Comparison of ENCODE assay signal across 32 cellular contexts in the genomic region with DNA sequence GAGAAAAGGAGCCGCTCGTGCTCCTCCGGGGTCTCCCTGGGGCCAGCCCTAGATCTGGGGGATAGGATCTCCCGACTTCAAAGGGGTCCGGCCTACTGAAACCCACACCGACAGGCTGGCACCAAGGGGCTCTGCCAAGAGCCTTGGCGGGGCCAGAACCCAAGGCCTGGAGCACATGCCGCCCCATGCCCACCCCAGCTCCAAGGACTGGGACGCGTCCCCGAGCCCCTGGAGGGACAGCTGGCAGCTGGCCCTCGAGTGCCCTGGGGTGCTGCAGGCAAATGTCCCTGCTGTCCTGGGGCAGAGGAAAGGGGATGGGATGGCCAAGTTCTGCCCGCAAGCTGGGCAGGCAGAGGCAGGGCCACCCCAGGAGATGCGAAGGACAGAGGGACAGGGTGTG. TPM values are rescaled to one million over a fixed set of nuclear protein-coding genes. Genes with fewer than 3 reads are reported as not detected.
DNase-seq lines count a peak whose midpoint lies in the region; ATAC-seq, FAIRE-seq and TF ChIP-seq lines count a peak whose summit lies in the region.
"Had no signal": no experiment of that assay in that cellular context is flagged by ENCODE, and none has a peak within 500 bp of the region (broad histone marks: within the 10 kb centered on the region; RNA-seq: fewer than 3 reads in every experiment).

No MANE protein-coding gene starts in this region.

- H3K9me3 ChIP-seq in H1 (ENCODE audit: insufficient read depth in 2 of 2, low read depth in 1 of 2, low read length in 1 of 2): no peaks in the 10 kb centered on the region
- H3K9me3 ChIP-seq in neuronal stem cell (replicated peaks in 1 of 2; ENCODE audit: control insufficient read depth in 2 of 2, insufficient read depth in 1 of 2, low read depth in 1 of 2, low read length in 2 of 2): no peaks in the 10 kb centered on the region
- H3K9me3 ChIP-seq in sigmoid colon: no peaks in the 10 kb centered on the region
- H3K9me3 ChIP-seq: A549; BE2C; BLaER1; BLaER1 treated with 17β-estradiol and CSF1 and Interleukin-3, amounts not matched to agents 10 nM and 100 nM; Caco-2 had no signal

- H3K36me3 ChIP-seq in H7 (replicated peaks; ENCODE audit: control insufficient read depth, insufficient read depth, low read length): no peaks in the 10 kb centered on the region
- no peaks in the 10 kb centered on the region for H3K36me3 ChIP-seq in H1 (ENCODE audit: control insufficient read depth in 2 of 4, insufficient read depth in 4 of 4, low read length in 3 of 4)
- no peaks in the 10 kb centered on the region for H3K36me3 ChIP-seq in neuronal stem cell (replicated peaks in 1 of 2; ENCODE audit: control insufficient read depth in 2 of 2, insufficient read depth in 2 of 2, low read length in 2 of 2)
- no peaks in the 10 kb centered on the region for H3K36me3 ChIP-seq in sigmoid colon
- H3K36me3 ChIP-seq: BE2C, BLaER1 had no signal

- H3K18ac ChIP-seq in H1 (ENCODE audit: extremely low read depth, low read length) (no peak overlapping the region), neuronal stem cell (ENCODE audit: low read length) (peak overlapping the region; percentile 24)

- H4K91ac ChIP-seq in H1 (replicated peaks; ENCODE audit: insufficient read length, low read length) (no peak overlapping the region), neuronal stem cell (ENCODE audit: low read depth, low read length, poor library complexity) (no peak overlapping the region)

- H3K9ac ChIP-seq in H1 (replicated peaks in 1 of 4; ENCODE audit: extremely low read depth in 1 of 4, low read depth in 3 of 4, low read length in 3 of 4) (no peak overlapping the region), neuronal stem cell (ENCODE audit: low read depth, low read length, poor library complexity) (no peak overlapping the region)
- H3K9ac ChIP-seq: BLaER1; BLaER1 treated with 17β-estradiol and CSF1 and Interleukin-3, amounts not matched to agents 10 nM and 100 nM had no signal

- DNase-seq in H7 (peak; percentile 63), H1 (ENCODE audit: low read depth in 1 of 2, low spot score in 2 of 2) (no peak), neuronal stem cell (ENCODE audit: low spot score) (no peak), sigmoid colon (no peak), GM12892 (ENCODE audit: insufficient read length) (no peak)
- DNase-seq: 8988T; ACHN; AML-193; BE2C; C1 segment of cervical spinal cord; Caco-2; Calu3; CD4-positive, alpha-beta T cell; CD4-positive, CD25-positive, alpha-beta regulatory T cell; CD8-positive, alpha-beta memory T cell; CD8-positive, alpha-beta T cell; COR-L47; DMS 273 treated with DMSO at 0.1 percent for 48 hours; DMS153; DMS53; DMS79; DMS79 treated with DMSO at 0.1 percent for 48 hours; DND-41; EL had no signal

- peak overlapping the region; percentile 59 for H4K8ac ChIP-seq in H1 (ENCODE audit: extremely low read depth, insufficient read depth, low read length)
- H4K8ac ChIP-seq in neuronal stem cell (ENCODE audit: low read depth, low read length): no peak overlapping the region

- TF ChIP-seq EP300 in H1 (IDR thresholded peaks at IDR 0.05; ENCODE audit: borderline replicate concordance in 1 of 2, low read depth in 2 of 2, low read length in 2 of 2) (no peak), sigmoid colon (IDR thresholded peaks at IDR 0.05) (no peak)

- POLR2A ChIA-PET in H1 (lab: Charles Lee; ENCODE audit: partially characterized antibody): no interaction called here

- no peak overlapping the region for H2BK12ac ChIP-seq in H1 (ENCODE audit: low read depth, low read length)
- no peak overlapping the region for H2BK12ac ChIP-seq in neuronal stem cell (ENCODE audit: low read length)

- no peak overlapping the region for H2AFZ ChIP-seq in H1 (ENCODE audit: low read length)
- H2AFZ ChIP-seq in neuronal stem cell (ENCODE audit: low read length): no peak overlapping the region

- 94% methylated on average over 13 of the region's 14 CpGs; no CpG with 5 or more reads in 1 of the 2 experiments for WGBS in H1 (ENCODE audit: extremely low coverage in 1 of 2, insufficient coverage in 1 of 2, insufficient read length in 1 of 2, insufficient replicate concordance in 2 of 2, low coverage in 1 of 2, low lambda C conversion rate in 2 of 2, missing lambda C conversion rate in 1 of 2), 2 experiments
- no CpG with 5 or more reads among the region's 14 CpGs for WGBS in neuronal stem cell (ENCODE audit: extremely low coverage in 2 of 2, insufficient read length in 2 of 2, insufficient replicate concordance in 1 of 2), 2 donors
- 79 to 86% methylated on average over 14 of the region's 14 CpGs for WGBS in sigmoid colon, 2 donors

- H2BK15ac ChIP-seq in H1 (ENCODE audit: low read length) (no peak overlapping the region), neuronal stem cell (ENCODE audit: low read length) (no peak overlapping the region)

- no peak overlapping the region for H3K4me2 ChIP-seq in H1 (ENCODE audit: insufficient read depth in 1 of 2, low read depth in 2 of 2, low read length in 2 of 2)
- no peak overlapping the region for H3K4me2 ChIP-seq in neuronal stem cell (ENCODE audit: insufficient read depth, low read length, poor library complexity, severe bottlenecking)
- H3K4me2 ChIP-seq: A549; BLaER1; BLaER1 treated with 17β-estradiol and CSF1 and Interleukin-3, amounts not matched to agents 10 nM and 100 nM had no signal

- H3K4me3 ChIP-seq in H7 (ENCODE audit: insufficient read depth, low read depth, low read length) (no peak overlapping the region), H1 (ENCODE audit: extremely low read depth in 1 of 4, insufficient read depth in 2 of 4, low read depth in 3 of 4, low read length in 4 of 4) (no peak overlapping the region), neuronal stem cell (ENCODE audit: low read length in 2 of 2) (no peak overlapping the region), sigmoid colon (no peak overlapping the region)
- H3K4me3 ChIP-seq: A549; BLaER1; BLaER1 treated with 17β-estradiol and CSF1 and Interleukin-3, amounts not matched to agents 10 nM and 100 nM had no signal

- no peak overlapping the region for H4K5ac ChIP-seq in H1 (ENCODE audit: insufficient read length, low read depth, low read length)

- CTCF ChIA-PET in H1 (lab: Charles Lee; ENCODE audit: partially characterized antibody): interaction anchor here (0.6 kb wide), 1 partner anchor 73 kb away, joined by 3 read pairs; no protein-coding TSS in a partner anchor

- FAIRE-seq in H1 (lab: Jason Lieb, UNC): no peak
- no peak for FAIRE-seq in GM12892 (lab: Jason Lieb, UNC)
- FAIRE-seq: A204.1, A549, D721Med had no signal

- H3K79me2 ChIP-seq in H1 (ENCODE audit: control insufficient read depth in 1 of 2, insufficient read depth in 2 of 2, low read length in 2 of 2): no peaks in the 10 kb centered on the region

- peaks cover 14% of the 10 kb centered on the region; the same call in 1 of the 2 replicates for H3K23me2 ChIP-seq in H1 (ENCODE audit: low read depth, low read length)

- TF ChIP-seq RAD21 in H1 (IDR thresholded peaks at IDR 0.05 in 1 of 2, conservative IDR thresholded peaks at IDR 0.05 in 1 of 2; ENCODE audit: low read depth in 2 of 2, low read length in 2 of 2): no peak

- TF ChIP-seq POLR2A in H1 (IDR thresholded peaks at IDR 0.05; ENCODE audit: control extremely low read depth in 1 of 2, low read depth in 2 of 2, low read length in 2 of 2) (no peak), sigmoid colon (IDR thresholded peaks at IDR 0.05) (no peak), GM12892 (IDR thresholded peaks at IDR 0.05; ENCODE audit: low read depth, low read length) (no peak)

- H3K27me3 ChIP-seq in H7 (ENCODE audit: control insufficient read depth, insufficient read depth, low read length) (no peaks in the 10 kb centered on the region), H1 (replicated peaks in 1 of 4; ENCODE audit: control insufficient read depth in 3 of 4, extremely low read depth in 1 of 4, insufficient read depth in 3 of 4, low read length in 3 of 4) (no peaks in the 10 kb centered on the region), neuronal stem cell (ENCODE audit: control insufficient read depth in 3 of 3, insufficient read depth in 3 of 3, low read depth in 1 of 3, low read length in 3 of 3) (peaks cover 0 to 14% (median 0%) of the 10 kb centered on the region in 3 experiments), sigmoid colon (no peaks in the 10 kb centered on the region)
- H3K27me3 ChIP-seq: BE2C had no signal

- H2AK5ac ChIP-seq in H1 (ENCODE audit: low read depth, low read length) (no peak overlapping the region), neuronal stem cell (ENCODE audit: low read depth, low read length) (peak overlapping the region; percentile 79)

- intact Hi-C loops in sigmoid colon (cut with DNase I): no loop called here

- TF ChIP-seq CTCF in H1 (IDR thresholded peaks at IDR 0.05; ENCODE audit: control extremely low read depth in 1 of 3, insufficient read depth in 1 of 3, low read depth in 1 of 3, low read length in 3 of 3) (no peak), sigmoid colon (IDR thresholded peaks at IDR 0.05) (no peak)

- H3K4ac ChIP-seq in H1 (replicated peaks; ENCODE audit: insufficient read length, low read depth, low read length) (no peak overlapping the region), neuronal stem cell (ENCODE audit: low read length) (no peak overlapping the region)

- H2BK120ac ChIP-seq in H1 (replicated peaks; ENCODE audit: low read depth, low read length): no peak overlapping the region
- no peak overlapping the region for H2BK120ac ChIP-seq in neuronal stem cell (ENCODE audit: low read depth, low read length)

- H3K23ac ChIP-seq in H1 (ENCODE audit: insufficient read length): no peak overlapping the region
- no peak overlapping the region for H3K23ac ChIP-seq in neuronal stem cell (ENCODE audit: low read depth, low read length, poor library complexity)

- peaks cover 0 to 11% of the 10 kb centered on the region in 2 experiments for H4K20me1 ChIP-seq in H1 (replicated peaks in 1 of 2; ENCODE audit: control insufficient read depth in 1 of 2, insufficient read depth in 2 of 2, low read length in 2 of 2)

- no peak overlapping the region for H2BK5ac ChIP-seq in H1 (ENCODE audit: low read depth, low read length)
- H2BK5ac ChIP-seq in neuronal stem cell (ENCODE audit: low read length): no peak overlapping the region

- H3K27ac ChIP-seq in H1 (ENCODE audit: low read depth, low read length): no peak overlapping the region
- no peak overlapping the region for H3K27ac ChIP-seq in neuronal stem cell (replicated peaks; ENCODE audit: low read length)
- no peak overlapping the region for H3K27ac ChIP-seq in sigmoid colon
- H3K27ac ChIP-seq: 22Rv1; A549; BLaER1; BLaER1 treated with 17β-estradiol and CSF1 and Interleukin-3, amounts not matched to agents 10 nM and 100 nM; C4-2B had no signal

- H3K4me1 ChIP-seq in H1 (replicated peaks in 1 of 4; ENCODE audit: control insufficient read depth in 3 of 4, insufficient read depth in 4 of 4, low read length in 3 of 4) (no peaks in the 10 kb centered on the region), neuronal stem cell (ENCODE audit: control insufficient read depth in 2 of 2, insufficient read depth in 1 of 2, low read depth in 1 of 2, low read length in 2 of 2) (no peaks in the 10 kb centered on the region), sigmoid colon (no peaks in the 10 kb centered on the region)
- H3K4me1 ChIP-seq: A549, BE2C, Caco-2 had no signal

- H3K79me1 ChIP-seq in H1 (ENCODE audit: low read depth, low read length) (no peaks in the 10 kb centered on the region), neuronal stem cell (ENCODE audit: low read depth, low read length) (peaks cover 2% of the 10 kb centered on the region)

- no peak overlapping the region for H3K14ac ChIP-seq in H1 (ENCODE audit: insufficient read length)
- no peak overlapping the region for H3K14ac ChIP-seq in neuronal stem cell (ENCODE audit: low read length)

- ATAC-seq in SK-N-SH treated with all-trans-retinoic acid at 6 μM for 48 hours: no peak
- ATAC-seq: A549; CD8-positive, alpha-beta T cell had no signal

- H2BK20ac ChIP-seq in H1 (ENCODE audit: low read length): no peak overlapping the region

- no peak overlapping the region for H3K56ac ChIP-seq in H1 (replicated peaks; ENCODE audit: insufficient read length, low read depth, low read length)

RNA-seq across cellular contexts. Expression of gene ZFPM1, which starts 31.8 kb away (rescaled TPM):
- total RNA-seq in H7 (2014; rRNA removed; shearing (Covaris generic)): 1.1 and 1.7 TPM in 2 replicates
- 3.4 and 4.8 TPM in 2 replicates for total RNA-seq in H1 (2021; fragmentation: NEBNext Ultra II Directional; extraction: Animal tissue kit (Norgen Biotek cat#: 25700))
- polyA plus RNA-seq in H1 (2011; rRNA removed) (0.74 and 1.4 TPM in 2 replicates), sigmoid colon (1 to 10 TPM in 2 of 3 donors, under 1 TPM in 1; 0.60 to 3.7 (median 1.2) TPM)
- polyA plus RNA-seq in H1 (2011; cell fraction: cytosol; rRNA removed): 1.1 TPM
- polyA plus RNA-seq in H1 (2011; cell fraction: nucleus; rRNA removed): 3.6 TPM
- 1.5 to 3.3 TPM (median 1.9 TPM) in 4 replicates for polyA plus RNA-seq in H1 (2012, experiment 1 of 2)
- 1.00 TPM for polyA plus RNA-seq in H1 (2012, experiment 2 of 2)
- polyA plus RNA-seq in H1 (2013, experiment 1 of 2): 3.1 TPM
- polyA plus RNA-seq in H1 (2013, experiment 2 of 2): 2.9 TPM
- 0.29 and 0.57 TPM in 2 replicates for polyA minus RNA-seq in H1 (2011; rRNA and poly(A)+ RNA removed)
- 2.8 TPM for polyA minus RNA-seq in H1 (2011; cell fraction: cytosol; rRNA and poly(A)+ RNA removed)
- 3.3 TPM for polyA minus RNA-seq in H1 (2011; cell fraction: nucleus; rRNA and poly(A)+ RNA removed)
- polyA plus RNA-seq in neuronal stem cell (2013, experiment 1 of 2): 3.8 TPM
- 4.0 TPM for polyA plus RNA-seq in neuronal stem cell (2013, experiment 2 of 2)
- 1 to 10 TPM in 1 of 4 donors, under 1 TPM in 3; 0.27 to 2.5 (median 0.51) TPM for total RNA-seq in sigmoid colon
- polyA plus RNA-seq in GM12892 (2012; ENCODE audit: missing spikeins): 0.25 TPM

RNA-seq across cellular contexts. Expression of gene ZNF469, which starts 38.5 kb away (rescaled TPM):
- 0.28 and 0.44 TPM in 2 replicates for total RNA-seq in H7 (2014; rRNA removed; shearing (Covaris generic))
- total RNA-seq in H1 (2021; fragmentation: NEBNext Ultra II Directional; extraction: Animal tissue kit (Norgen Biotek cat#: 25700)): 1.8 and 2.0 TPM in 2 replicates
- polyA plus RNA-seq in H1 (2011; rRNA removed): 0.30 and 0.53 TPM in 2 replicates
- 0.23 TPM for polyA plus RNA-seq in H1 (2011; cell fraction: cytosol; rRNA removed)
- 1.1 TPM for polyA plus RNA-seq in H1 (2011; cell fraction: nucleus; rRNA removed)
- 0.54 to 0.96 TPM (median 0.90 TPM) in 4 replicates for polyA plus RNA-seq in H1 (2012, experiment 1 of 2)
- 0.63 TPM for polyA plus RNA-seq in H1 (2012, experiment 2 of 2)
- polyA plus RNA-seq in H1 (2013, experiment 1 of 2): 0.45 TPM
- polyA plus RNA-seq in H1 (2013, experiment 2 of 2): 0.42 TPM
- 0.32 and 0.41 TPM in 2 replicates for polyA minus RNA-seq in H1 (2011; rRNA and poly(A)+ RNA removed)
- polyA minus RNA-seq in H1 (2011; cell fraction: cytosol; rRNA and poly(A)+ RNA removed): 1.1 TPM
- 1.5 TPM for polyA minus RNA-seq in H1 (2011; cell fraction: nucleus; rRNA and poly(A)+ RNA removed)
- polyA plus RNA-seq in neuronal stem cell (2013, experiment 1 of 2): 0.26 TPM
- 0.29 TPM for polyA plus RNA-seq in neuronal stem cell (2013, experiment 2 of 2)
- 1 to 10 TPM in 1 of 4 donors, under 1 TPM in 3; 0.33 to 1.7 (median 0.52) TPM for total RNA-seq in sigmoid colon
- under 1 TPM; under 0.01 to 0.61 (median under 0.01) TPM for polyA plus RNA-seq in sigmoid colon
- polyA plus RNA-seq in GM12892 (2012; ENCODE audit: missing spikeins): 0.06 TPM
